ENCODE assay signal across 1 cellular context in genomic region chr7:158973941-158974785, GRCh38.
TF ChIP-seq lines count a peak whose summit lies in the region.

No MANE protein-coding gene starts in this region.

TF ChIP-seq in GM23338, 12 proteins besides CTCF, POLR2A, EP300 and RAD21:
- TF ChIP-seq, protein P1, sequence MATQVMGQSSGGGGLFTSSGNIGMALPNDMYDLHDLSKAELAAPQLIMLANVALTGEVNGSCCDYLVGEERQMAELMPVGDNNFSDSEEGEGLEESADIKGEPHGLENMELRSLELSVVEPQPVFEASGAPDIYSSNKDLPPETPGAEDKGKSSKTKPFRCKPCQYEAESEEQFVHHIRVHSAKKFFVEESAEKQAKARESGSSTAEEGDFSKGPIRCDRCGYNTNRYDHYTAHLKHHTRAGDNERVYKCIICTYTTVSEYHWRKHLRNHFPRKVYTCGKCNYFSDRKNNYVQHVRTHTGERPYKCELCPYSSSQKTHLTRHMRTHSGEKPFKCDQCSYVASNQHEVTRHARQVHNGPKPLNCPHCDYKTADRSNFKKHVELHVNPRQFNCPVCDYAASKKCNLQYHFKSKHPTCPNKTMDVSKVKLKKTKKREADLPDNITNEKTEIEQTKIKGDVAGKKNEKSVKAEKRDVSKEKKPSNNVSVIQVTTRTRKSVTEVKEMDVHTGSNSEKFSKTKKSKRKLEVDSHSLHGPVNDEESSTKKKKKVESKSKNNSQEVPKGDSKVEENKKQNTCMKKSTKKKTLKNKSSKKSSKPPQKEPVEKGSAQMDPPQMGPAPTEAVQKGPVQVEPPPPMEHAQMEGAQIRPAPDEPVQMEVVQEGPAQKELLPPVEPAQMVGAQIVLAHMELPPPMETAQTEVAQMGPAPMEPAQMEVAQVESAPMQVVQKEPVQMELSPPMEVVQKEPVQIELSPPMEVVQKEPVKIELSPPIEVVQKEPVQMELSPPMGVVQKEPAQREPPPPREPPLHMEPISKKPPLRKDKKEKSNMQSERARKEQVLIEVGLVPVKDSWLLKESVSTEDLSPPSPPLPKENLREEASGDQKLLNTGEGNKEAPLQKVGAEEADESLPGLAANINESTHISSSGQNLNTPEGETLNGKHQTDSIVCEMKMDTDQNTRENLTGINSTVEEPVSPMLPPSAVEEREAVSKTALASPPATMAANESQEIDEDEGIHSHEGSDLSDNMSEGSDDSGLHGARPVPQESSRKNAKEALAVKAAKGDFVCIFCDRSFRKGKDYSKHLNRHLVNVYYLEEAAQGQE (IDR thresholded peaks at IDR 0.05; ENCODE audit: unreplicated experiment), result no peak
- no peak for TF ChIP-seq ETS1 (IDR thresholded peaks at IDR 0.05)
- no peak for TF ChIP-seq ZNF114 (CRISPR knock-in tag; IDR thresholded peaks at IDR 0.05)
- TF ChIP-seq EZH2phosphoT487 (IDR thresholded peaks at IDR 0.05; ENCODE audit: unreplicated experiment), result no peak
- TF ChIP-seq STAT1 (IDR thresholded peaks at IDR 0.05; ENCODE audit: unreplicated experiment), result no peak
- no peak for TF ChIP-seq EZH2 (IDR thresholded peaks at IDR 0.05; ENCODE audit: low read depth, unreplicated experiment)
- TF ChIP-seq, protein P2, sequence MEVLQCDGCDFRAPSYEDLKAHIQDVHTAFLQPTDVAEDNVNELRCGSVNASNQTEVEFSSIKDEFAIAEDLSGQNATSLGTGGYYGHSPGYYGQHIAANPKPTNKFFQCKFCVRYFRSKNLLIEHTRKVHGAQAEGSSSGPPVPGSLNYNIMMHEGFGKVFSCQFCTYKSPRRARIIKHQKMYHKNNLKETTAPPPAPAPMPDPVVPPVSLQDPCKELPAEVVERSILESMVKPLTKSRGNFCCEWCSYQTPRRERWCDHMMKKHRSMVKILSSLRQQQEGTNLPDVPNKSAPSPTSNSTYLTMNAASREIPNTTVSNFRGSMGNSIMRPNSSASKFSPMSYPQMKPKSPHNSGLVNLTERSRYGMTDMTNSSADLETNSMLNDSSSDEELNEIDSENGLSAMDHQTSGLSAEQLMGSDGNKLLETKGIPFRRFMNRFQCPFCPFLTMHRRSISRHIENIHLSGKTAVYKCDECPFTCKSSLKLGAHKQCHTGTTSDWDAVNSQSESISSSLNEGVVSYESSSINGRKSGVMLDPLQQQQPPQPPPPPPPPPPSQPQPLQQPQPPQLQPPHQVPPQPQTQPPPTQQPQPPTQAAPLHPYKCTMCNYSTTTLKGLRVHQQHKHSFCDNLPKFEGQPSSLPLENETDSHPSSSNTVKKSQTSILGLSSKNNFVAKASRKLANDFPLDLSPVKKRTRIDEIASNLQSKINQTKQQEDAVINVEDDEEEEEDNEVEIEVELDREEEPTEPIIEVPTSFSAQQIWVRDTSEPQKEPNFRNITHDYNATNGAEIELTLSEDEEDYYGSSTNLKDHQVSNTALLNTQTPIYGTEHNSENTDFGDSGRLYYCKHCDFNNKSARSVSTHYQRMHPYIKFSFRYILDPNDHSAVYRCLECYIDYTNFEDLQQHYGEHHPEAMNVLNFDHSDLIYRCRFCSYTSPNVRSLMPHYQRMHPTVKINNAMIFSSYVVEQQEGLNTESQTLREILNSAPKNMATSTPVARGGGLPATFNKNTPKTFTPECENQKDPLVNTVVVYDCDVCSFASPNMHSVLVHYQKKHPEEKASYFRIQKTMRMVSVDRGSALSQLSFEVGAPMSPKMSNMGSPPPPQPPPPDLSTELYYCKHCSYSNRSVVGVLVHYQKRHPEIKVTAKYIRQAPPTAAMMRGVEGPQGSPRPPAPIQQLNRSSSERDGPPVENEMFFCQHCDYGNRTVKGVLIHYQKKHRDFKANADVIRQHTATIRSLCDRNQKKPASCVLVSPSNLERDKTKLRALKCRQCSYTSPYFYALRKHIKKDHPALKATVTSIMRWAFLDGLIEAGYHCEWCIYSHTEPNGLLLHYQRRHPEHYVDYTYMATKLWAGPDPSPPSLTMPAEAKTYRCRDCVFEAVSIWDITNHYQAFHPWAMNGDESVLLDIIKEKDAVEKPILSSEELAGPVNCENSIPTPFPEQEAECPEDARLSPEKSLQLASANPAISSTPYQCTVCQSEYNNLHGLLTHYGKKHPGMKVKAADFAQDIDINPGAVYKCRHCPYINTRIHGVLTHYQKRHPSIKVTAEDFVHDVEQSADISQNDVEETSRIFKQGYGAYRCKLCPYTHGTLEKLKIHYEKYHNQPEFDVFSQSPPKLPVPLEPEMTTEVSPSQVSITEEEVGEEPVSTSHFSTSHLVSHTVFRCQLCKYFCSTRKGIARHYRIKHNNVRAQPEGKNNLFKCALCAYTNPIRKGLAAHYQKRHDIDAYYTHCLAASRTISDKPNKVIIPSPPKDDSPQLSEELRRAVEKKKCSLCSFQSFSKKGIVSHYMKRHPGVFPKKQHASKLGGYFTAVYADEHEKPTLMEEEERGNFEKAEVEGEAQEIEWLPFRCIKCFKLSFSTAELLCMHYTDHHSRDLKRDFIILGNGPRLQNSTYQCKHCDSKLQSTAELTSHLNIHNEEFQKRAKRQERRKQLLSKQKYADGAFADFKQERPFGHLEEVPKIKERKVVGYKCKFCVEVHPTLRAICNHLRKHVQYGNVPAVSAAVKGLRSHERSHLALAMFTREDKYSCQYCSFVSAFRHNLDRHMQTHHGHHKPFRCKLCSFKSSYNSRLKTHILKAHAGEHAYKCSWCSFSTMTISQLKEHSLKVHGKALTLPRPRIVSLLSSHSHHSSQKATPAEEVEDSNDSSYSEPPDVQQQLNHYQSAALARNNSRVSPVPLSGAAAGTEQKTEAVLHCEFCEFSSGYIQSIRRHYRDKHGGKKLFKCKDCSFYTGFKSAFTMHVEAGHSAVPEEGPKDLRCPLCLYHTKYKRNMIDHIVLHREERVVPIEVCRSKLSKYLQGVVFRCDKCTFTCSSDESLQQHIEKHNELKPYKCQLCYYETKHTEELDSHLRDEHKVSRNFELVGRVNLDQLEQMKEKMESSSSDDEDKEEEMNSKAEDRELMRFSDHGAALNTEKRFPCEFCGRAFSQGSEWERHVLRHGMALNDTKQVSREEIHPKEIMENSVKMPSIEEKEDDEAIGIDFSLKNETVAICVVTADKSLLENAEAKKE (CRISPR knock-in tag; IDR thresholded peaks at IDR 0.05), result no peak
- TF ChIP-seq ZNF331 (CRISPR knock-in tag; IDR thresholded peaks at IDR 0.05; ENCODE audit: low read depth), result no peak
- no peak for TF ChIP-seq NANOG (IDR thresholded peaks at IDR 0.05; ENCODE audit: borderline replicate concordance)
- no peak for TF ChIP-seq POLR2AphosphoS5 (IDR thresholded peaks at IDR 0.05; ENCODE audit: low read depth)
- no peak for TF ChIP-seq JUNB (IDR thresholded peaks at IDR 0.05; ENCODE audit: unreplicated experiment)
- TF ChIP-seq CREB1 (CRISPR knock-in tag; IDR thresholded peaks at IDR 0.05; ENCODE audit: low read depth), result no peak
